In the genomic region with DNA sequence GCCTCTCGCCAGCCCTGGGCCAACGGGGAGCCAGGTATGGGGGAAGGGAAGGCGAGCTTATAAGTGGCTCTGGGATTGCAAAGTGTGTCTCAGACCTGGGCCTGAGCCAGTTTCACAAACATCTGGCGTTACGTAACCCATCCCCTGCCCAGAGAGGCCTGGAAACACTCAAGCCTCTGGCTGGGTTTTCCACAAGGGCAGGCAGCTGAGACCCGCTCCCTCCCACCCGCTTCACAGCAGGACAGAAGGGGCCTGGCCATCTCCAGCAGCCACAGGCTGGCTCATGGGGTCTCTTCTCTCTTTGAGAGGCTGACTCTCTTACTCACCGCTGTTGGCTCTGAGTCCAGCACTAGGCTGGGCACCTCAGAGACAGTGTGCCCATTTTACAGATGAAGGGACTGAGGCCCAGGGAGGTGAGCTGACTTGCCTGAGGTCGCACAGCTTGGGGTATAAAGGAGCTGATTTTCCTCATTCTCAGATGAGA, we compare ENCODE assay signal across 8 cellular contexts. TPM values are rescaled to one million over a fixed set of nuclear protein-coding genes. Genes with fewer than 3 reads are reported as not detected.
DNase-seq lines count a peak whose midpoint lies in the region; ATAC-seq and TF ChIP-seq lines count a peak whose summit lies in the region.

No MANE protein-coding gene starts in this region.

- H3K27ac Mint-ChIP-seq in neural progenitor cell: no peak overlapping the region

- H3K4me1 Mint-ChIP-seq in neural progenitor cell: peaks cover 28% of the 10 kb centered on the region

- peaks cover 36% of the 10 kb centered on the region for H3F3A ChIP-seq in neural progenitor cell (ENCODE audit: low read depth)

- no peaks in the 10 kb centered on the region for H3K9me3 Mint-ChIP-seq in neural progenitor cell

- H4K20me1 ChIP-seq in neural progenitor cell (ENCODE audit: low read depth): peaks cover 5% of the 10 kb centered on the region

- no peaks in the 10 kb centered on the region for H3K9me3 ChIP-seq in neural progenitor cell (ENCODE audit: low read depth)

- peaks cover 5% of the 10 kb centered on the region for H3K4me1 ChIP-seq in neural progenitor cell

- no peaks in the 10 kb centered on the region for H3K27me3 ChIP-seq in neural progenitor cell

- no peak for ATAC-seq in GM19452 (IDR thresholded peaks at IDR 0.05; ENCODE audit: unreplicated experiment)

- H3K4me3 ChIP-seq in epithelial cell of esophagus (ENCODE audit: low read length) (no peak overlapping the region), neural progenitor cell (no peak overlapping the region)

- CTCF ChIA-PET in GM10248 (lab: Yijun Ruan, JAX): interaction anchor here (1.1 to 1.5 kb wide), 2 partner anchors 10 to 98 kb away, joined by 3 read pairs; no protein-coding TSS in a partner anchor

- DNase-seq in ELF-1 (ENCODE audit: low read depth, low spot score) (peak; percentile 94), NCI-H69 (lab: John Stamatoyannopoulos, UW) (peak; percentile 93), epithelial cell of esophagus (ENCODE audit: low read depth) (peak; percentile 96), neural progenitor cell (ENCODE audit: low spot score) (peak; percentile 27), GM10248 (ENCODE audit: extremely low spot score) (no peak), OCI-M2 (lab: John Stamatoyannopoulos, UW; ENCODE audit: unreplicated experiment) (no peak)
- no peak for DNase-seq in activated CD4-positive, alpha-beta T cell treated with anti-CD3 and anti-CD28 coated beads, Interleukin-2, amount 50 U/mL, for 48 hours

- H3K27ac ChIP-seq in neural progenitor cell: no peak overlapping the region

- POLR2A ChIA-PET in GM10248 (lab: Yijun Ruan, JAX): no interaction called here

- no peak overlapping the region for H3K9ac ChIP-seq in neural progenitor cell

- peaks cover 10% of the 10 kb centered on the region for H3K79me2 ChIP-seq in neural progenitor cell (ENCODE audit: low read depth)

- TF ChIP-seq CTCF in epithelial cell of esophagus (IDR thresholded peaks at IDR 0.05; ENCODE audit: insufficient read depth, low read depth, low read length, missing control alignments) (no peak), neural progenitor cell (IDR thresholded peaks at IDR 0.05) (no peak), GM10248 (IDR thresholded peaks at IDR 0.05; ENCODE audit: control extremely low read depth, extremely low read depth, low read depth, missing control alignments) (no peak)

- peaks cover 7% of the 10 kb centered on the region for H3K27me3 Mint-ChIP-seq in neural progenitor cell (ENCODE audit: insufficient read depth, low read depth)

- no peak overlapping the region for H2AFZ ChIP-seq in neural progenitor cell (replicated peaks)

- H3K4me2 ChIP-seq in neural progenitor cell: no peak overlapping the region

- no peaks in the 10 kb centered on the region for H3K36me3 Mint-ChIP-seq in neural progenitor cell

- H3K4me3 Mint-ChIP-seq in neural progenitor cell: no peak overlapping the region

- no peaks in the 10 kb centered on the region for H3K36me3 ChIP-seq in neural progenitor cell

RNA-seq across cellular contexts. Expression of gene TRIOBP, which starts 44.5 kb away (rescaled TPM):
- total RNA-seq in neural progenitor cell (ENCODE audit: low replicate concordance): 25.2 and 51.0 TPM in 2 replicates

RNA-seq across cellular contexts. Expression of gene NOL12, which starts 55.2 kb away (rescaled TPM):
- 23.7 and 28.7 TPM in 2 replicates for total RNA-seq in neural progenitor cell (ENCODE audit: low replicate concordance)

Comparison
In these comparisons a context has a peak if more than half of its experiments do, and no peak if none do; other contexts are left out.
1. DNase-seq: peak in ELF-1 (single experiment), NCI-H69 (single experiment), epithelial cell of esophagus (single experiment) and neural progenitor cell (single experiment); none in GM10248 (single experiment), OCI-M2 (single experiment) and activated CD4-positive, alpha-beta T cell treated with anti-CD3 and anti-CD28 coated beads, Interleukin-2, amount 50 U/mL, for 48 hours (0 of 2).